Comparison of ENCODE assay signal across 8 cellular contexts in genomic region chr15:31869640-31870335, GRCh38. TPM values are rescaled to one million over a fixed set of nuclear protein-coding genes. Genes with fewer than 3 reads are reported as not detected.
DNase-seq lines count a peak whose midpoint lies in the region; ATAC-seq, FAIRE-seq and TF ChIP-seq lines count a peak whose summit lies in the region.

No MANE protein-coding gene starts in this region.

- CTCF ChIA-PET in A549 (lab: Yijun Ruan, JAX) (interaction anchor here (0.7 to 1.0 kb wide), 2 partner anchors 105 to 298 kb away, joined by 3 read pairs; no protein-coding TSS in a partner anchor), T-cell (lab: Charles Lee) (no interaction called here)

- H3K4me3 ChIP-seq in A549 = peak overlapping the region; percentile 72
- H3K4me3 ChIP-seq in effector memory CD4-positive, alpha-beta T cell (ENCODE audit: insufficient read depth, low read depth, low read length, poor library complexity, severe bottlenecking) = no peak overlapping the region

- H3K27ac Mint-ChIP-seq in T-cell = peak overlapping the region in 1 of 2 donors; percentile 55
- H3K27ac Mint-ChIP-seq in progenitor cell of endocrine pancreas = peak overlapping the region; percentile 87

- DNase-seq in A549 (ENCODE audit: low read depth in 1 of 2, low spot score in 1 of 2) (no peak), T-cell (no peak), foreskin melanocyte (peak; percentile 6), progenitor cell of endocrine pancreas (ENCODE audit: low spot score, unreplicated experiment) (no peak), HT-29 (ENCODE audit: low spot score) (no peak), NCI-H2196 treated with DMSO at 0.1 percent for 48 hours (lab: John Stamatoyannopoulos, UW; ENCODE audit: unreplicated experiment) (no peak)
- no peak for DNase-seq in effector memory CD4-positive, alpha-beta T cell

- WGBS in A549 (ENCODE audit: missing lambda C conversion rate) = 64% methylated on average over 3 of the region's 65 CpGs

- FAIRE-seq in A549 (lab: Jason Lieb, UNC) = no peak

- peak in 1 of 2 experiments; percentile 27; a peak in 3 of 6 replicates for ATAC-seq in A549
- ATAC-seq in GM21423 (IDR thresholded peaks at IDR 0.05; ENCODE audit: unreplicated experiment) = peak; percentile 7
- ATAC-seq in T-cell (replicated peaks in 1 of 4) = no peak

- H3K4me1 Mint-ChIP-seq in T-cell (peaks cover 12 to 16% (median 15%) of the 10 kb centered on the region in 3 donors), progenitor cell of endocrine pancreas (ENCODE audit: low read depth) (peaks cover 8% of the 10 kb centered on the region)

- no peak for TF ChIP-seq EP300 in A549 (IDR thresholded peaks at IDR 0.05)

- no peaks in the 10 kb centered on the region for H3K9me3 Mint-ChIP-seq in T-cell
- H3K9me3 Mint-ChIP-seq in progenitor cell of endocrine pancreas (ENCODE audit: low read depth) = no peaks in the 10 kb centered on the region

- no peak for TF ChIP-seq RAD21 in A549 (conservative IDR thresholded peaks at IDR 0.05 in 1 of 2, IDR thresholded peaks at IDR 0.05 in 1 of 2)

- H3K4me3 Mint-ChIP-seq in T-cell (peak overlapping the region; percentile 76 to 96 (median 79)), progenitor cell of endocrine pancreas (ENCODE audit: low read depth) (peak overlapping the region; percentile 78)

- no peaks in the 10 kb centered on the region for H3K36me3 Mint-ChIP-seq in T-cell
- H3K36me3 Mint-ChIP-seq in progenitor cell of endocrine pancreas (ENCODE audit: insufficient read depth) = no peaks in the 10 kb centered on the region

- peaks cover 2 to 4% of the 10 kb centered on the region in 2 donors for H3K27me3 Mint-ChIP-seq in T-cell
- H3K27me3 Mint-ChIP-seq in progenitor cell of endocrine pancreas = peaks cover 18% of the 10 kb centered on the region

- 0 out of 3 replicates have a peak, but pooled peaks cover 2% of the 10 kb centered on the region for H3K4me1 ChIP-seq in A549
- H3K4me1 ChIP-seq in effector memory CD4-positive, alpha-beta T cell (ENCODE audit: control insufficient read depth, insufficient read depth, low read length, poor library complexity, severe bottlenecking) = peaks cover 5% of the 10 kb centered on the region

- H3K27ac ChIP-seq in A549 = peak overlapping the region; percentile 29 to 70; a peak in 5 of 6 replicates
- H3K27ac ChIP-seq in effector memory CD4-positive, alpha-beta T cell (ENCODE audit: insufficient read depth, low read length, poor library complexity, severe bottlenecking) = no peak overlapping the region

- H3K27me3 ChIP-seq in effector memory CD4-positive, alpha-beta T cell (replicated peaks; ENCODE audit: control insufficient read depth, insufficient read depth, low read length, poor library complexity, severe bottlenecking) = no peaks in the 10 kb centered on the region

- no peak for TF ChIP-seq POLR2A in A549 (IDR thresholded peaks at IDR 0.05; ENCODE audit: low read length)

- POLR2A ChIA-PET in A549 (lab: Yijun Ruan, JAX) (no interaction called here), T-cell (lab: Charles Lee) (no interaction called here)

- no peaks in the 10 kb centered on the region for H3K9me3 ChIP-seq in A549
- H3K9me3 ChIP-seq in effector memory CD4-positive, alpha-beta T cell (ENCODE audit: control insufficient read depth, low read length) = no peaks in the 10 kb centered on the region

- H3K4me2 ChIP-seq in A549 = peak overlapping the region; percentile 85

- H3K36me3 ChIP-seq in effector memory CD4-positive, alpha-beta T cell (ENCODE audit: control insufficient read depth, insufficient read depth, low read length) = no peaks in the 10 kb centered on the region

- TF ChIP-seq CTCF in A549 (IDR thresholded peaks at IDR 0.05) (no peak), progenitor cell of endocrine pancreas (IDR thresholded peaks at IDR 0.05; ENCODE audit: unreplicated experiment) (no peak)

TF ChIP-seq in A549, 52 proteins besides CTCF, POLR2A, EP300 and RAD21:
- TF ChIP-seq POLR2AphosphoS2 (conservative IDR thresholded peaks at IDR 0.05; ENCODE audit: low read length) = no peak
- TF ChIP-seq REST (IDR thresholded peaks at IDR 0.05) = peak; percentile 32; the same call in 1 of the 2 replicates

RNA-seq across cellular contexts. Expression of gene OTUD7A, which starts 0.7 kb away (rescaled TPM):
- 0.26 and 0.34 TPM in 2 replicates for polyA plus RNA-seq in A549 (2011; rRNA removed)
- polyA plus RNA-seq in A549 (2012; cell fraction: cytosol; rRNA removed) = 0.09 and 0.13 TPM in 2 replicates
- polyA plus RNA-seq in A549 (2012; cell fraction: nucleus; rRNA removed) = 0.05 and 0.34 TPM in 2 replicates
- polyA plus RNA-seq in A549 (2017; fragmentation: RNase III; extraction: RNeasy Plus Mini Kit Qiagen cat#74134 plus additional on column Dnase treatment) = 0.17 to 0.33 TPM (median 0.27 TPM) in 3 replicates
- polyA minus RNA-seq in A549 (2011; rRNA and poly(A)+ RNA removed) = 0.34 and 1.0 TPM in 2 replicates
- total RNA-seq in T-cell = 1 to 10 TPM in 4 of 5 donors, under 1 TPM in 1; 0.90 to 5.7 (median 4.4) TPM
- 5.2 and 6.2 TPM in 2 replicates for total RNA-seq in progenitor cell of endocrine pancreas
- total RNA-seq in HT-29 (2014; rRNA removed; shearing (Covaris generic)) = 0.10 and 0.31 TPM in 2 replicates
